In genomic region chr5:23820764-23821471, GRCh38 we compare ENCODE assay signal across 8 cellular contexts.
DNase-seq lines count a peak whose midpoint lies in the region; ATAC-seq, FAIRE-seq and TF ChIP-seq lines count a peak whose summit lies in the region.

No MANE protein-coding gene starts in this region.

- no peak overlapping the region for H3K4me3 Mint-ChIP-seq in progenitor cell of endocrine pancreas (ENCODE audit: low read depth)
- no peak overlapping the region for H3K4me3 Mint-ChIP-seq in T-cell

- no peak overlapping the region for H3K27ac ChIP-seq in small intestine (ENCODE audit: low read depth in 1 of 2, low read length in 1 of 2)

- 45 to 55% (median 53%) methylated on average over 5 of the region's 5 CpGs for WGBS in small intestine, 3 donors

- POLR2A ChIA-PET in T-cell (lab: Charles Lee): no interaction called here

- H3K4me1 ChIP-seq in small intestine (ENCODE audit: control insufficient read depth in 2 of 2, insufficient read depth in 1 of 2, low read depth in 1 of 2, low read length in 1 of 2): no peaks in the 10 kb centered on the region

- peak; percentile 10 to 70 (median 21) for DNase-seq in NCI-H1417 (lab: John Stamatoyannopoulos, UW)
- no peak for DNase-seq in NCI-H1417 treated with DMSO at 0.1 percent for 48 hours (lab: John Stamatoyannopoulos, UW)
- peak; percentile 42 for DNase-seq in NCI-H526 treated with DMSO at 0.1 percent for 48 hours (lab: John Stamatoyannopoulos, UW)
- DNase-seq in choroid plexus epithelial cell (ENCODE audit: low read depth): peak; percentile 35
- no peak for DNase-seq in progenitor cell of endocrine pancreas (ENCODE audit: low spot score, unreplicated experiment)
- no peak for DNase-seq in small intestine
- no peak for DNase-seq in T-cell

- H3K27me3 ChIP-seq in small intestine (ENCODE audit: control insufficient read depth in 2 of 2, insufficient read depth in 2 of 2, low read length in 2 of 2): no peaks in the 10 kb centered on the region

- no peaks in the 10 kb centered on the region for H3K9me3 ChIP-seq in small intestine (ENCODE audit: control insufficient read depth, low read depth)

- H3K9me3 Mint-ChIP-seq in progenitor cell of endocrine pancreas (ENCODE audit: low read depth): no peaks in the 10 kb centered on the region
- H3K9me3 Mint-ChIP-seq in T-cell: peaks cover 0 to 19% (median 12%) of the 10 kb centered on the region in 3 donors

- H3K36me3 ChIP-seq in small intestine (ENCODE audit: control insufficient read depth in 2 of 2, insufficient read depth in 2 of 2, low read length in 2 of 2): no peaks in the 10 kb centered on the region

- ATAC-seq in GM19452 (IDR thresholded peaks at IDR 0.05; ENCODE audit: unreplicated experiment) (no peak), T-cell (replicated peaks in 1 of 4) (no peak)

- H3K36me3 Mint-ChIP-seq in progenitor cell of endocrine pancreas (ENCODE audit: insufficient read depth): no peaks in the 10 kb centered on the region
- no peaks in the 10 kb centered on the region for H3K36me3 Mint-ChIP-seq in T-cell

- TF ChIP-seq CTCF in choroid plexus epithelial cell (conservative IDR thresholded peaks at IDR 0.05; ENCODE audit: low read depth, low read length): peak; percentile 33
- peak; percentile 69 for TF ChIP-seq CTCF in progenitor cell of endocrine pancreas (IDR thresholded peaks at IDR 0.05; ENCODE audit: unreplicated experiment)

- H3K4me1 Mint-ChIP-seq in progenitor cell of endocrine pancreas (ENCODE audit: low read depth) (peaks cover 4% of the 10 kb centered on the region), T-cell (no peaks in the 10 kb centered on the region)

- no peak for FAIRE-seq in small intestine (lab: Jason Lieb, UNC)

- H3K27me3 Mint-ChIP-seq in progenitor cell of endocrine pancreas: peaks cover 2% of the 10 kb centered on the region
- H3K27me3 Mint-ChIP-seq in T-cell: no peaks in the 10 kb centered on the region

- no peak overlapping the region for H3K4me3 ChIP-seq in choroid plexus epithelial cell (ENCODE audit: low read depth, low read length)
- no peak overlapping the region for H3K4me3 ChIP-seq in small intestine (ENCODE audit: low read depth in 1 of 2, low read length in 2 of 2)

- CTCF ChIA-PET in T-cell (lab: Charles Lee): interaction anchor here in 1 of 2 donors (0.6 kb wide), 1 partner anchor 17 kb away, joined by 4 read pairs; no protein-coding TSS in a partner anchor

- H3K27ac Mint-ChIP-seq in progenitor cell of endocrine pancreas (no peak overlapping the region), T-cell (no peak overlapping the region)

Comparison
In these comparisons a context has a peak if more than half of its experiments do, and no peak if none do; other contexts are left out.
1. DNase-seq: peak in NCI-H1417 (3 of 3), NCI-H526 treated with DMSO at 0.1 percent for 48 hours (single experiment) and choroid plexus epithelial cell (single experiment); none in NCI-H1417 treated with DMSO at 0.1 percent for 48 hours (single experiment), progenitor cell of endocrine pancreas (single experiment), small intestine (single experiment) and T-cell (0 of 34).